Comparison of ENCODE assay signal across 12 cellular contexts in genomic region chr10:89115876-89116627, GRCh38.
A peak's percentile ranks its signal among the peaks of the same experiment; 100 is the strongest.
DNase-seq lines count a peak whose midpoint lies in the region; ATAC-seq, FAIRE-seq and TF ChIP-seq lines count a peak whose summit lies in the region.
"Had no signal": no experiment of that assay in that cellular context is flagged by ENCODE, and none has a peak within 500 bp of the region (broad histone marks: within the 10 kb centered on the region; RNA-seq: fewer than 3 reads in every experiment).

No MANE protein-coding gene starts in this region.

- no peak for FAIRE-seq in HTR-8/SVneo (lab: Jason Lieb, UNC)
- peak; percentile 48 for FAIRE-seq in keratinocyte (lab: Jason Lieb, UNC)

- CTCF ChIA-PET in CD8-positive, alpha-beta memory T cell (lab: Charles Lee) = no interaction called here

- no peaks in the 10 kb centered on the region for H3K36me3 Mint-ChIP-seq in activated CD4-positive, alpha-beta T cell treated with anti-CD3 and anti-CD28 coated beads, Interleukin-2, amount 10 ng/mL, durations not matched to agents 24 days and 14 days (ENCODE audit: low read depth)
- peaks cover 0 to 4% (median 0%) of the 10 kb centered on the region in 3 donors for H3K36me3 Mint-ChIP-seq in CD8-positive, alpha-beta memory T cell
- H3K36me3 Mint-ChIP-seq: brain; CD8-positive, alpha-beta T cell had no signal

- H3K4me1 ChIP-seq in keratinocyte (ENCODE audit: control insufficient read depth, extremely low read depth, insufficient read depth, low read length) = peaks cover 35% of the 10 kb centered on the region
- H3K4me1 ChIP-seq in CD8-positive, alpha-beta memory T cell (ENCODE audit: insufficient read depth, low read length) = no peaks in the 10 kb centered on the region

- H3K9me3 Mint-ChIP-seq in activated CD4-positive, alpha-beta T cell treated with anti-CD3 and anti-CD28 coated beads, Interleukin-2, amount 10 ng/mL, durations not matched to agents 24 days and 14 days = peaks cover 5% of the 10 kb centered on the region
- no peaks in the 10 kb centered on the region for H3K9me3 Mint-ChIP-seq in CD8-positive, alpha-beta memory T cell
- H3K9me3 Mint-ChIP-seq: CD8-positive, alpha-beta T cell; nephron progenitor cell had no signal

- no peaks in the 10 kb centered on the region for H3K79me2 ChIP-seq in keratinocyte (ENCODE audit: control insufficient read depth, insufficient read depth, low read length)

- no peak overlapping the region for H3K27ac Mint-ChIP-seq in activated CD4-positive, alpha-beta T cell treated with anti-CD3 and anti-CD28 coated beads, Interleukin-2, amount 10 ng/mL, durations not matched to agents 24 days and 14 days
- no peak overlapping the region for H3K27ac Mint-ChIP-seq in CD8-positive, alpha-beta memory T cell
- H3K27ac Mint-ChIP-seq: brain; CD8-positive, alpha-beta T cell; nephron progenitor cell had no signal

- H4K20me1 ChIP-seq in keratinocyte (ENCODE audit: control insufficient read depth, extremely low read depth, insufficient read depth, low read length) = no peaks in the 10 kb centered on the region

- H3K36me3 ChIP-seq in keratinocyte (ENCODE audit: control insufficient read depth in 2 of 2, extremely low read depth in 1 of 2, insufficient read depth in 2 of 2, low read length in 2 of 2) = no peaks in the 10 kb centered on the region
- H3K36me3 ChIP-seq in CD8-positive, alpha-beta memory T cell (ENCODE audit: insufficient read depth, low read length) = no peaks in the 10 kb centered on the region

- intact Hi-C loops in activated CD4-positive, alpha-beta T cell treated with anti-CD3 and anti-CD28 coated beads, Interleukin-2, amount 10 ng/mL, durations not matched to agents 24 days and 14 days (cut with micrococcal nuclease) = no loop called here

- peak overlapping the region; percentile 30 for H3K4me2 ChIP-seq in keratinocyte (ENCODE audit: control insufficient read depth, extremely low read depth, insufficient read depth, low read depth, low read length)

- no peak for ATAC-seq in GM18502 (IDR thresholded peaks at IDR 0.05; ENCODE audit: poor library complexity, unreplicated experiment)
- ATAC-seq: CD8-positive, alpha-beta T cell had no signal

- peaks cover 2% of the 10 kb centered on the region for H3K4me1 Mint-ChIP-seq in activated CD4-positive, alpha-beta T cell treated with anti-CD3 and anti-CD28 coated beads, Interleukin-2, amount 10 ng/mL, durations not matched to agents 24 days and 14 days
- H3K4me1 Mint-ChIP-seq in CD8-positive, alpha-beta memory T cell = peaks cover 1 to 7% (median 2%) of the 10 kb centered on the region in 3 donors
- H3K4me1 Mint-ChIP-seq: brain, nephron progenitor cell had no signal

- dilution Hi-C loops in keratinocyte (cut with MboI; ENCODE audit: extremely low pct_ligation_motif_present, low sequenced_read_pairs) = no loop called here

- no peak overlapping the region for H3K9ac ChIP-seq in keratinocyte (ENCODE audit: control insufficient read depth, extremely low read depth, insufficient read depth, low read length)

- in situ Hi-C loops in astrocyte of the spinal cord (cut with HindIII; ENCODE audit: low sequenced_read_pairs) = no loop called here

- peak overlapping the region; percentile 25 for H3K27ac ChIP-seq in keratinocyte (ENCODE audit: control insufficient read depth, insufficient read depth, low read length)
- H3K27ac ChIP-seq in CD8-positive, alpha-beta memory T cell (ENCODE audit: low read depth, low read length) = no peak overlapping the region

- H3K9me3 ChIP-seq in keratinocyte (ENCODE audit: control insufficient read depth, low read depth, low read length) = no peaks in the 10 kb centered on the region
- H3K9me3 ChIP-seq in CD8-positive, alpha-beta memory T cell (ENCODE audit: low read length) = no peaks in the 10 kb centered on the region

- H3K4me3 Mint-ChIP-seq in activated CD4-positive, alpha-beta T cell treated with anti-CD3 and anti-CD28 coated beads, Interleukin-2, amount 10 ng/mL, durations not matched to agents 24 days and 14 days = no peak overlapping the region
- H3K4me3 Mint-ChIP-seq in CD8-positive, alpha-beta memory T cell = no peak overlapping the region
- H3K4me3 Mint-ChIP-seq: brain; CD8-positive, alpha-beta T cell; nephron progenitor cell had no signal

- no peak for TF ChIP-seq CTCF in astrocyte of the spinal cord (IDR thresholded peaks at IDR 0.05; ENCODE audit: low read depth, low read length)
- TF ChIP-seq CTCF in keratinocyte (optimal IDR thresholded peaks at IDR 0.05 in 1 of 3, IDR thresholded peaks at IDR 0.05 in 1 of 3, conservative IDR thresholded peaks at IDR 0.05 in 1 of 3; ENCODE audit: extremely low read depth in 1 of 3, insufficient read depth in 2 of 3, low read length in 3 of 3) = no peak

- no peaks in the 10 kb centered on the region for H3K9me1 ChIP-seq in keratinocyte (ENCODE audit: control insufficient read depth, extremely low read depth, insufficient read depth, low read length)

- no peak overlapping the region for H2AFZ ChIP-seq in keratinocyte (ENCODE audit: control insufficient read depth, low read length)

- H3K4me3 ChIP-seq in astrocyte of the spinal cord (ENCODE audit: low read depth, low read length) = no peak overlapping the region
- H3K4me3 ChIP-seq in keratinocyte (ENCODE audit: control insufficient read depth in 2 of 3, extremely low read depth in 1 of 3, insufficient read depth in 2 of 3, low read depth in 1 of 3, low read length in 3 of 3) = no peak overlapping the region
- H3K4me3 ChIP-seq in CD8-positive, alpha-beta memory T cell (ENCODE audit: low read length) = no peak overlapping the region

- peak; percentile 74 for DNase-seq in AG20443 (ENCODE audit: low spot score)
- DNase-seq in HTR-8/SVneo (ENCODE audit: insufficient read length, low spot score) = peak; percentile 15
- DNase-seq in astrocyte of the spinal cord (ENCODE audit: low read depth, low spot score) = peak; percentile 79
- DNase-seq in keratinocyte (ENCODE audit: low read depth, low spot score) = peak; percentile 38
- DNase-seq in activated CD4-positive, alpha-beta T cell treated with anti-CD3 and anti-CD28 coated beads, Interleukin-2, amount 10 ng/mL, durations not matched to agents 24 days and 14 days = no peak
- DNase-seq in stimulated activated CD4-positive, alpha-beta T cell treated with anti-CD3 and anti-CD28 coated beads, Interleukin-4, amount 100 ng/mL, for 4 hours = no peak
- DNase-seq in CD8-positive, alpha-beta memory T cell = no peak
- DNase-seq: CD8-positive, alpha-beta T cell; nephron progenitor cell; stimulated activated CD4-positive, alpha-beta T cell treated with anti-CD3 and anti-CD28 coated beads, Interleukin-1b, Interleukin-23, amount 100 ng/mL, for 48 hours had no signal

- POLR2A ChIA-PET in CD8-positive, alpha-beta memory T cell (lab: Charles Lee) = no interaction called here

- peaks cover 49% of the 10 kb centered on the region for H3K27me3 Mint-ChIP-seq in activated CD4-positive, alpha-beta T cell treated with anti-CD3 and anti-CD28 coated beads, Interleukin-2, amount 10 ng/mL, durations not matched to agents 24 days and 14 days
- H3K27me3 Mint-ChIP-seq in CD8-positive, alpha-beta memory T cell = peaks cover 13 to 54% of the 10 kb centered on the region in 2 donors

- H3K27me3 ChIP-seq in keratinocyte (ENCODE audit: control insufficient read depth, extremely low read depth, insufficient read depth, low read length) = no peaks in the 10 kb centered on the region
- no peaks in the 10 kb centered on the region for H3K27me3 ChIP-seq in CD8-positive, alpha-beta memory T cell (ENCODE audit: insufficient read depth, low read length, poor library complexity, severe bottlenecking)

Comparison
In these comparisons a context has a peak if more than half of its experiments do, and no peak if none do; other contexts are left out.
1. DNase-seq: peak in AG20443 (single experiment), HTR-8/SVneo (single experiment), astrocyte of the spinal cord (single experiment) and keratinocyte (single experiment); none in activated CD4-positive, alpha-beta T cell treated with anti-CD3 and anti-CD28 coated beads, Interleukin-2, amount 10 ng/mL, durations not matched to agents 24 days and 14 days (single experiment), stimulated activated CD4-positive, alpha-beta T cell treated with anti-CD3 and anti-CD28 coated beads, Interleukin-4, amount 100 ng/mL, for 4 hours (0 of 2) and CD8-positive, alpha-beta memory T cell (0 of 5).